ENCODE assay signal across 11 cellular contexts in the genomic region with DNA sequence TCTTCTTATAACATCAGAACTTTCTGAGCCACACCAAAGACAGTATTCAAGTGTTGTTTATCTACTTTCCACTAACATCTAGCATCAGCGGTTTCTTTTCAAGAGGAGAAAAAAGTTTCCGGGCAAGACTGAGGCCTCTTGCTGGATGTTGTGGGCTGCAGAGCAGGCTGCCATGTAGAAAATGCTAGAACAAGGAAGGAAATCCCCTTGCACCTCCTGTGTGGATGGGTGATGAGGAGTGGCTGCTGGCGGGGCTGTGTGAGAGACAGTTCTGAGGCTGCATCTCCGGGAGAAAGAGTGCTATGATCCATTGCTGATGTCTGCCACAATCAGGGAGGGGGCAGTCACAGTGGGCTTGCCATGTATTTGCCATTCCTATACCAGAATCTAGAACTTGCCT. TPM values are rescaled to one million over a fixed set of nuclear protein-coding genes. Genes with fewer than 3 reads are reported as not detected.
DNase-seq lines count a peak whose midpoint lies in the region; ATAC-seq and TF ChIP-seq lines count a peak whose summit lies in the region.
"Had no signal": no experiment of that assay in that cellular context is flagged by ENCODE, and none has a peak within 500 bp of the region (broad histone marks: within the 10 kb centered on the region; RNA-seq: fewer than 3 reads in every experiment).

No MANE protein-coding gene starts in this region.

- H3K4me1 Mint-ChIP-seq in activated CD8-positive, alpha-beta T cell treated with anti-CD3 and anti-CD28 coated beads for 36 hours (ENCODE audit: low read depth): peaks cover 51% of the 10 kb centered on the region
- peaks cover 27% of the 10 kb centered on the region for H3K4me1 Mint-ChIP-seq in activated naive CD8-positive, alpha-beta T cell treated with anti-CD3 and anti-CD28 coated beads, Interleukin-2, amount 10 ng/mL, durations not matched to agents 7 days and 5 days

- no peaks in the 10 kb centered on the region for H4K20me1 ChIP-seq in MM.1S (ENCODE audit: insufficient read depth, low read length)

- no peaks in the 10 kb centered on the region for H3K79me2 ChIP-seq in MM.1S (ENCODE audit: low read length)

- no peak overlapping the region for H2AFZ ChIP-seq in MM.1S (ENCODE audit: low read length)

- no peak overlapping the region for H3K9ac ChIP-seq in MM.1S (ENCODE audit: low read length)

- H3K9me3 ChIP-seq in MM.1S (replicated peaks; ENCODE audit: insufficient read depth, low read length): no peaks in the 10 kb centered on the region
- H3K9me3 ChIP-seq: BE2C, heart left ventricle, pancreas had no signal

- intact Hi-C loops in activated CD8-positive, alpha-beta T cell treated with anti-CD3 and anti-CD28 coated beads for 36 hours (cut with micrococcal nuclease): no loop called here

- H3K36me3 ChIP-seq in MM.1S (replicated peaks; ENCODE audit: insufficient read depth, low read length): no peaks in the 10 kb centered on the region
- H3K36me3 ChIP-seq: BE2C, heart left ventricle, pancreas had no signal

- H3K27ac ChIP-seq in MM.1S (ENCODE audit: low read length): no peak overlapping the region
- H3K27ac ChIP-seq: pancreas had no signal

- H3K36me3 Mint-ChIP-seq in activated CD8-positive, alpha-beta T cell treated with anti-CD3 and anti-CD28 coated beads for 36 hours (ENCODE audit: low read depth): no peaks in the 10 kb centered on the region
- H3K36me3 Mint-ChIP-seq in activated naive CD8-positive, alpha-beta T cell treated with anti-CD3 and anti-CD28 coated beads, Interleukin-2, amount 10 ng/mL, durations not matched to agents 7 days and 5 days: peaks cover 2% of the 10 kb centered on the region

- no peak overlapping the region for H3K4me3 Mint-ChIP-seq in activated CD8-positive, alpha-beta T cell treated with anti-CD3 and anti-CD28 coated beads for 36 hours
- peak overlapping the region; percentile 29 for H3K4me3 Mint-ChIP-seq in activated naive CD8-positive, alpha-beta T cell treated with anti-CD3 and anti-CD28 coated beads, Interleukin-2, amount 10 ng/mL, durations not matched to agents 7 days and 5 days

- peak; percentile 38 for ATAC-seq in activated CD8-positive, alpha-beta T cell treated with anti-CD3 and anti-CD28 coated beads for 36 hours
- ATAC-seq in activated naive CD8-positive, alpha-beta T cell treated with anti-CD3 and anti-CD28 coated beads, Interleukin-2, amount 10 ng/mL, durations not matched to agents 7 days and 5 days (ENCODE audit: low read depth): peak; percentile 51
- ATAC-seq in GM19455 (IDR thresholded peaks at IDR 0.05; ENCODE audit: unreplicated experiment): no peak
- no peak for ATAC-seq in HG03342 (IDR thresholded peaks at IDR 0.05; ENCODE audit: unreplicated experiment)
- ATAC-seq in GM18519 (IDR thresholded peaks at IDR 0.05; ENCODE audit: low FRiP score, unreplicated experiment): no peak

- H3K27ac Mint-ChIP-seq in activated CD8-positive, alpha-beta T cell treated with anti-CD3 and anti-CD28 coated beads for 36 hours: peak overlapping the region; percentile 90
- peak overlapping the region; percentile 77 for H3K27ac Mint-ChIP-seq in activated naive CD8-positive, alpha-beta T cell treated with anti-CD3 and anti-CD28 coated beads, Interleukin-2, amount 10 ng/mL, durations not matched to agents 7 days and 5 days

- no peak overlapping the region for H3K4me2 ChIP-seq in MM.1S (ENCODE audit: low read depth, low read length)

- DNase-seq in MM.1S (peak; percentile 14), NCI-H1436 (lab: John Stamatoyannopoulos, UW) (no peak)
- DNase-seq in activated CD8-positive, alpha-beta T cell treated with anti-CD3 and anti-CD28 coated beads for 36 hours: peak; percentile 68
- DNase-seq in activated naive CD8-positive, alpha-beta T cell treated with anti-CD3 and anti-CD28 coated beads, Interleukin-2, amount 10 ng/mL, durations not matched to agents 7 days and 5 days: peak; percentile 32
- peak; percentile 69 for DNase-seq in stimulated activated CD4-positive, alpha-beta T cell treated with anti-CD3 and anti-CD28 coated beads, Interleukin-4, amount 100 ng/mL, for 24 hours
- DNase-seq: BE2C, heart left ventricle, pancreas had no signal

- H3K4me3 ChIP-seq in MM.1S (ENCODE audit: low read length): no peak overlapping the region
- H3K4me3 ChIP-seq: heart left ventricle, pancreas had no signal

- no peaks in the 10 kb centered on the region for H3K27me3 Mint-ChIP-seq in activated CD8-positive, alpha-beta T cell treated with anti-CD3 and anti-CD28 coated beads for 36 hours
- H3K27me3 Mint-ChIP-seq in activated naive CD8-positive, alpha-beta T cell treated with anti-CD3 and anti-CD28 coated beads, Interleukin-2, amount 10 ng/mL, durations not matched to agents 7 days and 5 days: no peaks in the 10 kb centered on the region

- H3K4me1 ChIP-seq in MM.1S (ENCODE audit: low read length): peaks cover 4% of the 10 kb centered on the region
- H3K4me1 ChIP-seq: BE2C, pancreas had no signal

- H3F3A ChIP-seq in MM.1S (ENCODE audit: insufficient read depth, low read length): peaks cover 6% of the 10 kb centered on the region

- no peaks in the 10 kb centered on the region for H3K9me2 ChIP-seq in MM.1S (replicated peaks; ENCODE audit: insufficient read depth, low read length)

- H3K27me3 ChIP-seq in MM.1S (replicated peaks; ENCODE audit: insufficient read depth, low read length): no peaks in the 10 kb centered on the region
- H3K27me3 ChIP-seq: BE2C, heart left ventricle, pancreas had no signal

- POLR2A ChIA-PET in activated CD8-positive, alpha-beta T cell treated with anti-CD3 and anti-CD28 coated beads for 36 hours (lab: Charles Lee): interaction anchor here (0.8 to 1.0 kb wide), 2 partner anchors 9 to 40 kb away, joined by 3 read pairs; no protein-coding TSS in a partner anchor
- POLR2A ChIA-PET in activated naive CD8-positive, alpha-beta T cell treated with anti-CD3 and anti-CD28 coated beads, Interleukin-2, amount 10 ng/mL, durations not matched to agents 7 days and 5 days (lab: Charles Lee): no interaction called here

- CTCF ChIA-PET in activated CD8-positive, alpha-beta T cell treated with anti-CD3 and anti-CD28 coated beads for 36 hours (lab: Charles Lee): interaction anchor here (1.6 kb wide), 1 partner anchor 10 kb away, joined by 5 read pairs; no protein-coding TSS in a partner anchor

- no peaks in the 10 kb centered on the region for H3K9me3 Mint-ChIP-seq in activated CD8-positive, alpha-beta T cell treated with anti-CD3 and anti-CD28 coated beads for 36 hours
- no peaks in the 10 kb centered on the region for H3K9me3 Mint-ChIP-seq in activated naive CD8-positive, alpha-beta T cell treated with anti-CD3 and anti-CD28 coated beads, Interleukin-2, amount 10 ng/mL, durations not matched to agents 7 days and 5 days

- TF ChIP-seq CTCF in MM.1S (IDR thresholded peaks at IDR 0.05; ENCODE audit: low read length): no peak
- TF ChIP-seq CTCF in activated CD8-positive, alpha-beta T cell treated with anti-CD3 and anti-CD28 coated beads for 36 hours (IDR thresholded peaks at IDR 0.05): no peak

RNA-seq across cellular contexts. Expression of a gene that starts 37.8 kb away (rescaled TPM):
- 100 to 1,000 TPM; 242 to 244 TPM for total RNA-seq in activated CD8-positive, alpha-beta T cell treated with anti-CD3 and anti-CD28 coated beads for 36 hours
- 100 to 1,000 TPM; 156 to 160 TPM for total RNA-seq in activated naive CD8-positive, alpha-beta T cell treated with anti-CD3 and anti-CD28 coated beads, Interleukin-2, amount 10 ng/mL, durations not matched to agents 7 days and 5 days

Comparison
In these comparisons a context has a peak if more than half of its experiments do, and no peak if none do; other contexts are left out.
1. ATAC-seq: peak in activated CD8-positive, alpha-beta T cell treated with anti-CD3 and anti-CD28 coated beads for 36 hours (single experiment) and activated naive CD8-positive, alpha-beta T cell treated with anti-CD3 and anti-CD28 coated beads, Interleukin-2, amount 10 ng/mL, durations not matched to agents 7 days and 5 days (single experiment); none in GM19455 (single experiment), HG03342 (single experiment) and GM18519 (single experiment).